Comparison of ENCODE assay signal across 28 cellular contexts in genomic region chr19:47353307-47353712, GRCh38. TPM values are rescaled to one million over a fixed set of nuclear protein-coding genes. Genes with fewer than 3 reads are reported as not detected.
DNase-seq lines count a peak whose midpoint lies in the region; ATAC-seq, FAIRE-seq and TF ChIP-seq lines count a peak whose summit lies in the region.
"Had no signal": no experiment of that assay in that cellular context is flagged by ENCODE, and none has a peak within 500 bp of the region (broad histone marks: within the 10 kb centered on the region; RNA-seq: fewer than 3 reads in every experiment).

No MANE protein-coding gene starts in this region.

- H3K9me3 Mint-ChIP-seq in activated naive CD8-positive, alpha-beta T cell treated with anti-CD3 and anti-CD28 coated beads, Interleukin-2, amount 50 U/mL, for 24 hours = no peaks in the 10 kb centered on the region
- H3K9me3 Mint-ChIP-seq: activated B cell treated with CpG ODN at 0.5 μM for 24 hours; activated CD4-positive, alpha-beta memory T cell treated with anti-CD3 and anti-CD28 coated beads, Interleukin-2, amount 10 ng/mL, durations not matched to agents 7 days and 5 days; natural killer cell treated with Interleukin-12 subunit alpha and Interleukin-12 subunit beta and Interleukin-15 and Interleukin-18, amount 100 ng/mL, for 72 hours; T-helper 2 cell treated with Interferon-gamma antibody and Interleukin-4, amounts not matched to agents 5 μg/mL and 100 μg/mL, for 36 hours had no signal

- intact Hi-C loops in heart right ventricle (cut with DNase I) (no loop called here), pancreas (cut with DNase I) (no loop called here)

- TF ChIP-seq CTCF in heart right ventricle (IDR thresholded peaks at IDR 0.05) (peak in 1 of 9 donors; percentile 14), pancreas (IDR thresholded peaks at IDR 0.05) (no peak)

- no peak overlapping the region for H3K4me3 Mint-ChIP-seq in activated naive CD8-positive, alpha-beta T cell treated with anti-CD3 and anti-CD28 coated beads, Interleukin-2, amount 50 U/mL, for 24 hours
- H3K4me3 Mint-ChIP-seq: activated B cell treated with CpG ODN at 0.5 μM for 24 hours; activated CD4-positive, alpha-beta memory T cell treated with anti-CD3 and anti-CD28 coated beads, Interleukin-2, amount 10 ng/mL, durations not matched to agents 7 days and 5 days; natural killer cell treated with Interleukin-12 subunit alpha and Interleukin-12 subunit beta and Interleukin-15 and Interleukin-18, amount 100 ng/mL, for 72 hours; T-helper 2 cell treated with Interferon-gamma antibody and Interleukin-4, amounts not matched to agents 5 μg/mL and 100 μg/mL, for 36 hours had no signal

- ATAC-seq in heart right ventricle = peak in 2 of 8 donors; percentile 9 to 20
- peak in 3 of 4 donors; percentile 15 to 35 (median 24) for ATAC-seq in pancreas
- no peak for ATAC-seq in activated naive CD8-positive, alpha-beta T cell treated with anti-CD3 and anti-CD28 coated beads, Interleukin-2, amount 50 U/mL, for 24 hours
- ATAC-seq in HG03439 (IDR thresholded peaks at IDR 0.05; ENCODE audit: unreplicated experiment) = no peak
- ATAC-seq: natural killer cell treated with Interleukin-12 subunit alpha and Interleukin-12 subunit beta and Interleukin-15 and Interleukin-18, amount 100 ng/mL, for 72 hours had no signal

- peaks cover 0 to 31% (median 17%) of the 10 kb centered on the region in 9 donors for H3K4me1 ChIP-seq in heart right ventricle
- H3K4me1 ChIP-seq in pancreas = peaks cover 0 to 8% (median 3%) of the 10 kb centered on the region in 3 donors

- H3K4me3 ChIP-seq in H7 (ENCODE audit: insufficient read depth, low read depth, low read length) (no peak overlapping the region), heart right ventricle (no peak overlapping the region), pancreas (no peak overlapping the region)
- H3K4me3 ChIP-seq: HAP-1, SJSA1, tibial artery had no signal

- no peak overlapping the region for H3K27ac Mint-ChIP-seq in activated naive CD8-positive, alpha-beta T cell treated with anti-CD3 and anti-CD28 coated beads, Interleukin-2, amount 50 U/mL, for 24 hours
- H3K27ac Mint-ChIP-seq: activated B cell treated with CpG ODN at 0.5 μM for 24 hours; activated CD4-positive, alpha-beta memory T cell treated with anti-CD3 and anti-CD28 coated beads, Interleukin-2, amount 10 ng/mL, durations not matched to agents 7 days and 5 days; T-helper 2 cell treated with Interferon-gamma antibody and Interleukin-4, amounts not matched to agents 5 μg/mL and 100 μg/mL, for 36 hours had no signal

- DNase-seq in H7 (peak; percentile 24), NCI-H774 (lab: John Stamatoyannopoulos, UW) (peak; percentile 18), heart right ventricle (peak; percentile 41 to 58), pancreas (peak; percentile 53 to 86 (median 79)), NCI-H446 (lab: John Stamatoyannopoulos, UW) (no peak)
- no peak for DNase-seq in activated naive CD8-positive, alpha-beta T cell treated with anti-CD3 and anti-CD28 coated beads, Interleukin-2, amount 50 U/mL, for 24 hours
- DNase-seq: activated B cell treated with CpG ODN at 0.5 μM for 24 hours; activated CD4-positive, alpha-beta memory T cell treated with anti-CD3 and anti-CD28 coated beads, Interleukin-2, amount 10 ng/mL, durations not matched to agents 7 days and 5 days; activated T-cell treated with anti-CD3 and anti-CD28 coated beads for 4 hours; CD4-positive, alpha-beta memory T cell; foreskin fibroblast; hypothalamus; mesenchymal stem cell; NCI-H1417; NCI-H69; OCI-M1; stimulated activated CD4-positive, alpha-beta T cell treated with anti-CD3 and anti-CD28 coated beads, Interleukin-2, amount 100 ng/mL, for 24 hours; stimulated activated naive CD4-positive, alpha-beta T cell; tibial artery had no signal

- no peak for FAIRE-seq in pancreas (lab: Jason Lieb, UNC)
- FAIRE-seq: HTR-8/SVneo, keratinocyte had no signal

- H3K4me1 Mint-ChIP-seq in activated naive CD8-positive, alpha-beta T cell treated with anti-CD3 and anti-CD28 coated beads, Interleukin-2, amount 50 U/mL, for 24 hours = peaks cover 36% of the 10 kb centered on the region

- peaks cover 34% of the 10 kb centered on the region for H3K36me3 ChIP-seq in H7 (replicated peaks; ENCODE audit: control insufficient read depth, insufficient read depth, low read length)
- H3K36me3 ChIP-seq in heart right ventricle = peaks cover 3 to 64% (median 54%) of the 10 kb centered on the region in 9 donors
- peaks cover 0 to 44% (median 14%) of the 10 kb centered on the region in 3 donors for H3K36me3 ChIP-seq in pancreas

- peaks cover 0 to 7% (median 0%) of the 10 kb centered on the region in 11 donors for H3K9me3 ChIP-seq in heart right ventricle
- H3K9me3 ChIP-seq in pancreas = no peaks in the 10 kb centered on the region
- H3K9me3 ChIP-seq: HAP-1, SJSA1, tibial artery had no signal

- peaks cover 77% of the 10 kb centered on the region for H3K36me3 Mint-ChIP-seq in activated naive CD8-positive, alpha-beta T cell treated with anti-CD3 and anti-CD28 coated beads, Interleukin-2, amount 50 U/mL, for 24 hours (ENCODE audit: low read depth)

- H3K27ac ChIP-seq in heart right ventricle (no peak overlapping the region), pancreas (no peak overlapping the region)
- H3K27ac ChIP-seq: epithelial cell of prostate, SJSA1, tibial artery had no signal

- H3K27me3 ChIP-seq in H7 (ENCODE audit: control insufficient read depth, insufficient read depth, low read length) (peaks cover 3% of the 10 kb centered on the region; the same call in 1 of the 2 replicates), heart right ventricle (no peaks in the 10 kb centered on the region), pancreas (no peaks in the 10 kb centered on the region)
- H3K27me3 ChIP-seq: SJSA1, tibial artery had no signal

- peaks cover 2% of the 10 kb centered on the region for H3K27me3 Mint-ChIP-seq in activated naive CD8-positive, alpha-beta T cell treated with anti-CD3 and anti-CD28 coated beads, Interleukin-2, amount 50 U/mL, for 24 hours
- H3K27me3 Mint-ChIP-seq: activated B cell treated with CpG ODN at 0.5 μM for 24 hours; activated CD4-positive, alpha-beta memory T cell treated with anti-CD3 and anti-CD28 coated beads, Interleukin-2, amount 10 ng/mL, durations not matched to agents 7 days and 5 days; CD4-positive, alpha-beta memory T cell; natural killer cell treated with Interleukin-12 subunit alpha and Interleukin-12 subunit beta and Interleukin-15 and Interleukin-18, amount 100 ng/mL, for 72 hours had no signal

- 70 to 74% methylated on average over 24 of the region's 24 CpGs for WGBS in heart right ventricle, 2 donors
- 39 to 41% methylated on average over 24 of the region's 24 CpGs for WGBS in pancreas, 2 donors

RNA-seq across cellular contexts. Expression of gene DHX34, which starts 4.2 kb away (rescaled TPM):
- total RNA-seq in H7 (2014; rRNA removed; shearing (Covaris generic)) = 34.6 and 40.0 TPM in 2 replicates
- 1 to 10 TPM; 4.4 to 8.8 (median 5.5) TPM for total RNA-seq in heart right ventricle
- polyA plus RNA-seq in heart right ventricle = 10 to 100 TPM in 1 of 2 donors, 1 to 10 TPM in 1; 9.7 to 11.7 TPM
- 1 to 10 TPM; 3.5 to 9.9 (median 5.8) TPM for total RNA-seq in pancreas
- 10 to 100 TPM; 16.7 to 23.5 TPM for polyA plus RNA-seq in pancreas

RNA-seq across cellular contexts. Expression of gene C5AR2, which starts 21.3 kb away (rescaled TPM):
- 0.03 TPM in 1 of 2 replicates, not detected in the other for total RNA-seq in H7 (2014; rRNA removed; shearing (Covaris generic))
- 1 to 10 TPM in 3 of 10 donors, under 1 TPM in 7; 0.28 to 2.3 (median 0.59) TPM for total RNA-seq in heart right ventricle
- under 1 TPM; 0.22 to 0.51 TPM for polyA plus RNA-seq in heart right ventricle
- 1 to 10 TPM in 1 of 6 donors, under 1 TPM in 4, not detected in 1; 0.09 to 1.2 (median 0.69) TPM for total RNA-seq in pancreas
- polyA plus RNA-seq in pancreas = under 1 TPM; 0.12 to 0.23 TPM
- total RNA-seq: SJSA1 had no signal
- polyA plus RNA-seq: keratinocyte had no signal

RNA-seq across cellular contexts. Expression of gene C5AR1, which starts 43.6 kb away (rescaled TPM):
- total RNA-seq in H7 (2014; rRNA removed; shearing (Covaris generic)) = 0.17 TPM in 1 of 2 replicates, not detected in the other
- 10 to 100 TPM in 3 of 10 donors, 1 to 10 TPM in 7; 4.5 to 18.6 (median 6.9) TPM for total RNA-seq in heart right ventricle
- polyA plus RNA-seq in heart right ventricle = 1 to 10 TPM; 1.7 to 5.4 TPM
- 10 to 100 TPM in 2 of 6 donors, 1 to 10 TPM in 4; 1.2 to 10.4 (median 4.5) TPM for total RNA-seq in pancreas
- 1 to 10 TPM; 2.3 to 4.1 TPM for polyA plus RNA-seq in pancreas
- total RNA-seq: activated CD4-positive, alpha-beta memory T cell treated with anti-CD3 and anti-CD28 coated beads, Interleukin-2, amount 10 ng/mL, durations not matched to agents 7 days and 5 days; Daoy; SJSA1 had no signal
- polyA plus RNA-seq: CD4-positive, alpha-beta memory T cell had no signal

Comparison
In these comparisons a context has a peak if more than half of its experiments do, and no peak if none do; other contexts are left out.
1. DNase-seq: peak in H7 (single experiment), NCI-H774 (single experiment), heart right ventricle (2 of 2) and pancreas (6 of 6); none in activated naive CD8-positive, alpha-beta T cell treated with anti-CD3 and anti-CD28 coated beads, Interleukin-2, amount 50 U/mL, for 24 hours (single experiment) and NCI-H446 (0 of 2).
2. ATAC-seq: peak in pancreas (3 of 4); none in activated naive CD8-positive, alpha-beta T cell treated with anti-CD3 and anti-CD28 coated beads, Interleukin-2, amount 50 U/mL, for 24 hours (single experiment) and HG03439 (single experiment).